10 cellular contexts compared by ENCODE assay signal in the genomic region with DNA sequence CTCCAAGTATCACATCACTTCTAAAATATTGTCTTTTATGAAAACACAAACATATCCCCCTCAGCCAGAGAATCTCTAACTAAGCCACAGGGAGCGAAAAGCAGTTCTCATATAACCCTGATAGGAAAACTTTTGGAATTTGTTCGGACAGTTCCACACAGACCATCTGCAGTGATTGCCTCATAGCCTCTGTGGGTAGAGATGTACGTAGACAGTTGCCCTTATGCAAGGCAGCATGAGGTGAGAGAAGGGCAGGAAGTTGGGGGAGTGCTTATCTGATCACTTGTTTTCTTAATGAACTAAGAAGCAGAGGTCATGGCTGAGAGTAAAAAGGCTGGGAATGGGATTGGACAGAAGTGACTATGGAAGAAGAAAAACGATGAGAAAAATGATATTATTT. TPM values are rescaled to one million over a fixed set of nuclear protein-coding genes. Genes with fewer than 3 reads are reported as not detected.
A peak's percentile ranks its signal among the peaks of the same experiment; 100 is the strongest.
DNase-seq lines count a peak whose midpoint lies in the region; ATAC-seq and TF ChIP-seq lines count a peak whose summit lies in the region.
"Had no signal": no experiment of that assay in that cellular context is flagged by ENCODE, and none has a peak within 500 bp of the region (broad histone marks: within the 10 kb centered on the region; RNA-seq: fewer than 3 reads in every experiment).

No MANE protein-coding gene starts in this region.

- no peak overlapping the region for H3K18ac ChIP-seq in mesendoderm (ENCODE audit: low read length)

- POLR2A ChIA-PET in CD8-positive, alpha-beta T cell (lab: Charles Lee): interaction anchor here (0.7 to 0.9 kb wide), 2 partner anchors 16 to 39 kb away, joined by 3 read pairs; partner anchors contain the start of gene SLC23A2
- POLR2A ChIA-PET in A673 (lab: Charles Lee; ENCODE audit: low non-redundant PET): no interaction called here

- peaks cover 13% of the 10 kb centered on the region for H3K4me1 ChIP-seq in CD8-positive, alpha-beta T cell (ENCODE audit: insufficient read depth, low read length)
- peaks cover 7% of the 10 kb centered on the region for H3K4me1 ChIP-seq in mesendoderm (ENCODE audit: control insufficient read depth, low read depth, low read length)
- H3K4me1 ChIP-seq in A673 (ENCODE audit: insufficient read depth, low read length, poor library complexity, severe bottlenecking): no peaks in the 10 kb centered on the region

- no peak overlapping the region for H3K23ac ChIP-seq in mesendoderm (ENCODE audit: low read length)

- peak overlapping the region; percentile 31 for H3K27ac ChIP-seq in CD8-positive, alpha-beta T cell (ENCODE audit: low read depth, low read length)
- H3K27ac ChIP-seq in mesendoderm (ENCODE audit: low read depth, low read length) (no peak overlapping the region), A673 (ENCODE audit: low read depth, low read length, poor library complexity, severe bottlenecking) (no peak overlapping the region)
- H3K27ac ChIP-seq: RWPE1 had no signal

- no peak overlapping the region for H2BK120ac ChIP-seq in mesendoderm (ENCODE audit: low read depth, low read length)

- H2BK5ac ChIP-seq in mesendoderm (ENCODE audit: low read length): no peak overlapping the region

- H3K9me3 ChIP-seq in CD8-positive, alpha-beta T cell (ENCODE audit: low read length): no peaks in the 10 kb centered on the region
- H3K9me3 ChIP-seq in A673 (ENCODE audit: low read depth, low read length, poor library complexity, severe bottlenecking): no peaks in the 10 kb centered on the region
- H3K9me3 ChIP-seq: ovary had no signal

- H3K4me3 Mint-ChIP-seq in CD8-positive, alpha-beta T cell: peak overlapping the region; percentile 43
- H3K4me3 Mint-ChIP-seq in osteocyte (ENCODE audit: unreplicated experiment): no peak overlapping the region

- no peaks in the 10 kb centered on the region for H3K36me3 ChIP-seq in CD8-positive, alpha-beta T cell (ENCODE audit: insufficient read depth, low read length)
- no peaks in the 10 kb centered on the region for H3K36me3 ChIP-seq in mesendoderm (ENCODE audit: control insufficient read depth, insufficient read depth, low read length)
- no peaks in the 10 kb centered on the region for H3K36me3 ChIP-seq in A673 (ENCODE audit: insufficient read depth, low read length, poor library complexity, severe bottlenecking)
- H3K36me3 ChIP-seq: ovary had no signal

- WGBS in mesendoderm (ENCODE audit: extremely low coverage, insufficient coverage, low lambda C conversion rate): no CpG with 5 or more reads among the region's 4 CpGs

- peaks cover 23% of the 10 kb centered on the region for H3K4me1 Mint-ChIP-seq in CD8-positive, alpha-beta T cell (ENCODE audit: low read depth)
- peaks cover 6% of the 10 kb centered on the region for H3K4me1 Mint-ChIP-seq in osteocyte (ENCODE audit: unreplicated experiment)

- H3K36me3 Mint-ChIP-seq in CD8-positive, alpha-beta T cell: peaks cover 4% of the 10 kb centered on the region
- no peaks in the 10 kb centered on the region for H3K36me3 Mint-ChIP-seq in osteocyte (ENCODE audit: unreplicated experiment)

- H3K9me3 Mint-ChIP-seq in CD8-positive, alpha-beta T cell: no peaks in the 10 kb centered on the region
- H3K9me3 Mint-ChIP-seq in osteocyte (ENCODE audit: unreplicated experiment): no peaks in the 10 kb centered on the region

- no peak overlapping the region for H3K4ac ChIP-seq in mesendoderm (ENCODE audit: low read depth, low read length)

- no peaks in the 10 kb centered on the region for H3K79me1 ChIP-seq in mesendoderm (ENCODE audit: low read length)

- H3K27me3 ChIP-seq in CD8-positive, alpha-beta T cell (ENCODE audit: insufficient read depth, low read length): no peaks in the 10 kb centered on the region
- no peaks in the 10 kb centered on the region for H3K27me3 ChIP-seq in mesendoderm (ENCODE audit: insufficient read depth, low read length, poor library complexity)
- H3K27me3 ChIP-seq in A673 (replicated peaks; ENCODE audit: insufficient read depth, low read depth, low read length, poor library complexity): no peaks in the 10 kb centered on the region
- H3K27me3 ChIP-seq: ovary had no signal

- peak in 5 of 7 experiments; percentile 7 to 38 (median 18) for DNase-seq in CD8-positive, alpha-beta T cell
- peak; percentile 84 for DNase-seq in NCI-H226
- DNase-seq in amniotic epithelial cell (ENCODE audit: low read depth): peak; percentile 98
- peak; percentile 72 for DNase-seq in mesendoderm
- no peak for DNase-seq in A673 (ENCODE audit: low spot score)
- DNase-seq in osteocyte (ENCODE audit: extremely low spot score, unreplicated experiment): no peak

- H3K27me3 Mint-ChIP-seq in CD8-positive, alpha-beta T cell (ENCODE audit: low read depth): no peaks in the 10 kb centered on the region
- H3K27me3 Mint-ChIP-seq in osteocyte (ENCODE audit: unreplicated experiment): no peaks in the 10 kb centered on the region

- H2BK15ac ChIP-seq in mesendoderm (replicated peaks; ENCODE audit: low read depth): no peak overlapping the region

- peak overlapping the region; percentile 92 for H3K27ac Mint-ChIP-seq in CD8-positive, alpha-beta T cell
- no peak overlapping the region for H3K27ac Mint-ChIP-seq in osteocyte (ENCODE audit: unreplicated experiment)

- no peak overlapping the region for H2AK5ac ChIP-seq in mesendoderm (ENCODE audit: low read length)

- peak overlapping the region; percentile 3 for H3K56ac ChIP-seq in mesendoderm (ENCODE audit: low read length)

- H3K79me2 ChIP-seq in mesendoderm (ENCODE audit: control insufficient read depth, insufficient read depth, low read length): no peaks in the 10 kb centered on the region

- no peak for TF ChIP-seq CTCF in CD8-positive, alpha-beta T cell (IDR thresholded peaks at IDR 0.05)
- TF ChIP-seq CTCF in A673 (conservative IDR thresholded peaks at IDR 0.05; ENCODE audit: low read depth, low read length) (no peak), osteocyte (IDR thresholded peaks at IDR 0.05) (no peak)

- H3K4me3 ChIP-seq in CD8-positive, alpha-beta T cell (ENCODE audit: low read depth, low read length): no peak overlapping the region
- H3K4me3 ChIP-seq in mesendoderm (ENCODE audit: low read length) (no peak overlapping the region), A673 (ENCODE audit: low read depth, low read length, poor library complexity, severe bottlenecking) (no peak overlapping the region)
- H3K4me3 ChIP-seq: ovary had no signal

- BruUV-seq in A673 (replicated peaks; lab: Mats Ljungman, UMichigan): no TSS peak

- peak; percentile 85 for ATAC-seq in CD8-positive, alpha-beta T cell
- ATAC-seq in GM18517 (IDR thresholded peaks at IDR 0.05; ENCODE audit: unreplicated experiment) (no peak), GM18909 (IDR thresholded peaks at IDR 0.05; ENCODE audit: poor library complexity, unreplicated experiment) (no peak)

- H3K4me2 ChIP-seq in mesendoderm (ENCODE audit: low read length): no peak overlapping the region

- H4K8ac ChIP-seq in mesendoderm (ENCODE audit: low read depth, low read length): no peak overlapping the region

- H4K5ac ChIP-seq in mesendoderm (ENCODE audit: low read length): no peak overlapping the region

- no peak overlapping the region for H3K9ac ChIP-seq in mesendoderm (ENCODE audit: low read length)

- intact Hi-C loops in CD8-positive, alpha-beta T cell (cut with DNase I, micrococcal nuclease): loop anchor here in 1 of 2 experiments (5.0 kb wide), 1 partner anchor 41 kb away; the partner anchor contains the start of gene SLC23A2
- intact Hi-C loops in A673 (cut with micrococcal nuclease; ENCODE audit: unreplicated experiment): loop anchor here (10.0 kb wide), 2 partner anchors 133 to 233 kb away; no protein-coding TSS in a partner anchor

- CTCF ChIA-PET in CD8-positive, alpha-beta T cell (lab: Charles Lee): interaction anchor here (0.9 to 1.3 kb wide), 2 partner anchors 152 to 221 kb away, joined by 4 read pairs; no protein-coding TSS in a partner anchor
- CTCF ChIA-PET in A673 (lab: Charles Lee): no interaction called here

RNA-seq across cellular contexts. Expression of gene SLC23A2, which starts 39.6 kb away (rescaled TPM):
- total RNA-seq in CD8-positive, alpha-beta T cell: 10 to 100 TPM; 21.1 to 22.0 TPM
- 8.1 TPM for polyA plus RNA-seq in mesendoderm (2013, experiment 1 of 2)
- 8.0 TPM for polyA plus RNA-seq in mesendoderm (2013, experiment 2 of 2)
- total RNA-seq in A673 (2021) (29.4 and 31.5 TPM in 2 replicates), osteocyte (22.2 and 23.1 TPM in 2 replicates)

Comparison
In these comparisons a context has a peak if more than half of its experiments do, and no peak if none do; other contexts are left out.
1. DNase-seq: peak in CD8-positive, alpha-beta T cell (5 of 7), NCI-H226 (single experiment), amniotic epithelial cell (single experiment) and mesendoderm (single experiment); none in A673 (single experiment) and osteocyte (single experiment).